In the genomic region with DNA sequence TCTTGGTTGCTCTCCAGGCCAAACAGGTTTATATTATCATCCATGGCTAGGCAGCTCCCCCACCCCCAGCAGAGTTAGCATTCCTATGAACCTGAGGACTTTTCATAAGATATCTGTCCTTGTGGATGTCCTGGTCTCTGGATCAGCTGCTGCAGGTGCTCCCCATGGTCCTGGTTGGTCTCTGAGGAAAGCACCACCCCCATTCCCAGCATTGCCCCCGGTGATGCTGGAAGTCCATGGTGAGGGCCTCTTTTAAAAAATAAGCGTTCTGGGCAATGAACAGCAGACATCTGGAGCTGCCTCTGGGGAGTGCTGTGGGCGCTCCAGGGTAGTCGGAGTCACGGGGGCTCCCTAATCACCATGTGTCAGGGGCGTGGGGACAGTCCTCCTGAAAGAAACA, we compare ENCODE assay signal across 12 cellular contexts. TPM values are rescaled to one million over a fixed set of nuclear protein-coding genes. Genes with fewer than 3 reads are reported as not detected.
"Had no signal": no experiment of that assay in that cellular context is flagged by ENCODE, and none has a peak within 500 bp of the region (broad histone marks: within the 10 kb centered on the region; RNA-seq: fewer than 3 reads in every experiment).

No MANE protein-coding gene starts in this region.

- H3K27me3 ChIP-seq: adrenal gland, body of pancreas, esophagus squamous epithelium had no signal

- H3K9me3 ChIP-seq: adrenal gland, body of pancreas, esophagus squamous epithelium had no signal

- H3K36me3 ChIP-seq: adrenal gland, esophagus squamous epithelium, WERI-Rb-1 had no signal

- H3K4me3 ChIP-seq: adrenal gland, body of pancreas, esophagus squamous epithelium, smooth muscle cell had no signal

- ATAC-seq: activated CD4-positive, alpha-beta T cell treated with anti-CD3 and anti-CD28 coated beads for 36 hours; body of pancreas; stimulated activated effector memory CD8-positive, alpha-beta T cell treated with anti-CD3 and anti-CD28 coated beads, Interleukin-12 subunit alpha, Interleukin-12 subunit beta, amount 100 ng/mL, for 72 hours had no signal

- H3K27ac ChIP-seq: body of pancreas, WERI-Rb-1 had no signal

- H3K4me2 ChIP-seq: smooth muscle cell had no signal

- DNase-seq: activated CD4-positive, alpha-beta memory T cell treated with anti-CD3 and anti-CD28 coated beads, Interleukin-2, amount 10 ng/mL, durations not matched to agents 7 days and 5 days; activated CD4-positive, alpha-beta T cell treated with anti-CD3 and anti-CD28 coated beads for 36 hours; activated naive CD4-positive, alpha-beta T cell treated with anti-CD3 and anti-CD28 coated beads, Interleukin-2, amount 50 U/mL, for 16 hours; body of pancreas; esophagus squamous epithelium; foreskin fibroblast; T-helper 1 cell; WERI-Rb-1 had no signal

RNA-seq across cellular contexts. Expression of gene DKK3, which starts 26.6 kb away (rescaled TPM):
- total RNA-seq: activated CD4-positive, alpha-beta memory T cell treated with anti-CD3 and anti-CD28 coated beads, Interleukin-2, amount 10 ng/mL, durations not matched to agents 7 days and 5 days; activated CD4-positive, alpha-beta T cell treated with anti-CD3 and anti-CD28 coated beads for 36 hours; activated T-helper 2 cell treated with anti-CD3 and anti-CD28 coated beads, Interferon-gamma antibody, Interleukin-2, Interleukin-4, amounts not matched to agents 10 μg/mL and 5 μg/mL and 100 μg/mL, durations not matched to agents 14 hours and 24 hours and 36 hours had no signal
